ENCODE assay signal across 1 cellular context in the genomic region with DNA sequence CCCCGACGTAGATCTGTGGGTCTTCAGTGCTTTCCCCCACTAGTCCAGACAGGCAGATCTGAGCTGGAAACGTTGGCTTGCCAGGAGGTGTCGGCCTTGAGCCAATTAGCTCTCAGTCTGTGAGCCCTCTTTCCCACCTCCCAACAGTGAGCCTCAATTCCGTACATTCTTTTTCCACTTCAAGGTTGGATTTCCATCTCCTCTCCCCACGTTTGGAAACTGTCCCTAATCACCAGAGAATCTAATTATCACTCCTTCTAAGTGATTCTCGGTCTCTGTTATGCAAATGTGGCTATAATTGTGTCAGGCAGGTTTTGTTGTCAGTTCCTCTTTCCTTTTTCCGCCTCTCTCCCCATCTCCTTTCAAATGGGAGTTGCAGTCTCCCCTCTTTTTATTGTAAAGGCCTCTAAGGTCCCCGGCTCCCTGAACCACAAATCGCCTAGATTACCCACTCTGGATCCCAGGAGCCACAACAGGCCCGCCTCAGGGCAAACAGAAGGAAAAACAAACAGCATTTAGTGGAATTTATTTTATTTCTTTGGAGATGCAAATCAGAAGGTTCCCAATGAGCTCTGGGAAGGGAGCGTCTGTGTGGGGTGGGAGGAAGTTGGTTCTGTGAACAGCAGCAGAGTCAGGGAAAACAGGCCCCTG.
TF ChIP-seq lines count a peak whose summit lies in the region.

No MANE protein-coding gene starts in this region.

TF ChIP-seq in H1, 55 proteins besides CTCF, POLR2A, EP300 and RAD21:
- TF ChIP-seq ASH2L (IDR thresholded peaks at IDR 0.05; ENCODE audit: low read length) (peak; percentile 57), SRF (IDR thresholded peaks at IDR 0.05; ENCODE audit: low read depth, low read length) (no peak), SP2 (IDR thresholded peaks at IDR 0.05; ENCODE audit: low read length) (no peak), BACH1 (IDR thresholded peaks at IDR 0.05; ENCODE audit: low read length) (peak; percentile 20; the same call in 1 of the 2 replicates)
TF ChIP-seq in H1: peak in this region for 2.
